9 cellular contexts compared by ENCODE assay signal in genomic region chr2:74966893-74967292, GRCh38.
"Had no signal": no experiment of that assay in that cellular context is flagged by ENCODE, and none has a peak within 500 bp of the region (broad histone marks: within the 10 kb centered on the region; RNA-seq: fewer than 3 reads in every experiment).

No MANE protein-coding gene starts in this region.

- H3K27me3 ChIP-seq: foreskin keratinocyte, ovary, stomach had no signal

- ATAC-seq: foreskin keratinocyte had no signal

- H3K4me3 ChIP-seq: ovary, stomach, thoracic aorta had no signal

- H3K36me3 ChIP-seq: ovary had no signal

- H3K27ac ChIP-seq: foreskin keratinocyte, ovary, stomach, thoracic aorta had no signal

- DNase-seq: aorta; foreskin keratinocyte; ovary; Right ventricle myocardium superior; SK-N-SH; stimulated activated CD4-positive, alpha-beta T cell treated with anti-CD3 and anti-CD28 coated beads, Interleukin-2, amount 100 ng/mL, for 48 hours; stomach; T-helper 9 cell had no signal

- H3K9me3 ChIP-seq: ovary, SK-N-SH, thoracic aorta had no signal

- H3K4me1 ChIP-seq: foreskin keratinocyte, stomach had no signal
